ENCODE assay signal across 8 cellular contexts in genomic region chr19:2944403-2944774, GRCh38. TPM values are rescaled to one million over a fixed set of nuclear protein-coding genes. Genes with fewer than 3 reads are reported as not detected.
DNase-seq lines count a peak whose midpoint lies in the region; ATAC-seq and TF ChIP-seq lines count a peak whose summit lies in the region.

No MANE protein-coding gene starts in this region.

- peak overlapping the region; percentile 87 for H3K9ac ChIP-seq in skeletal muscle satellite cell (ENCODE audit: low read depth, low read length)

- H3K27me3 Mint-ChIP-seq in T-helper 17 cell, result no peaks in the 10 kb centered on the region
- H3K27me3 Mint-ChIP-seq in glutamatergic neuron (ENCODE audit: unreplicated experiment), result peaks cover 2% of the 10 kb centered on the region

- H3K27me3 ChIP-seq in skeletal muscle satellite cell (ENCODE audit: control insufficient read depth, insufficient read depth, low read length), result no peaks in the 10 kb centered on the region

- H3K4me1 ChIP-seq in skeletal muscle satellite cell (ENCODE audit: control insufficient read depth, insufficient read depth, low read length), result peaks cover 8% of the 10 kb centered on the region

- TF ChIP-seq CTCF in glutamatergic neuron (IDR thresholded peaks at IDR 0.05; ENCODE audit: partially characterized antibody, unreplicated experiment), result no peak

- peak; percentile 12 for ATAC-seq in GM19452 (IDR thresholded peaks at IDR 0.05; ENCODE audit: unreplicated experiment)
- ATAC-seq in T-helper 17 cell, result no peak
- ATAC-seq in HG03457 (IDR thresholded peaks at IDR 0.05; ENCODE audit: unreplicated experiment), result no peak

- peaks cover 18% of the 10 kb centered on the region for H3K4me1 Mint-ChIP-seq in T-helper 17 cell
- H3K4me1 Mint-ChIP-seq in glutamatergic neuron (ENCODE audit: low read depth, unreplicated experiment), result no peaks in the 10 kb centered on the region

- peak overlapping the region; percentile 94 for H3K4me3 Mint-ChIP-seq in T-helper 17 cell
- peak overlapping the region; percentile 84 for H3K4me3 Mint-ChIP-seq in glutamatergic neuron (ENCODE audit: unreplicated experiment)

- H3K9me3 Mint-ChIP-seq in glutamatergic neuron (ENCODE audit: unreplicated experiment), result peaks cover 9% of the 10 kb centered on the region

- H3K4me2 ChIP-seq in skeletal muscle satellite cell (ENCODE audit: low read length), result peak overlapping the region; percentile 99

- H3K36me3 Mint-ChIP-seq in T-helper 17 cell (ENCODE audit: low read depth) (no peaks in the 10 kb centered on the region), glutamatergic neuron (ENCODE audit: unreplicated experiment) (no peaks in the 10 kb centered on the region)

- H3K4me3 ChIP-seq in skeletal muscle satellite cell (ENCODE audit: low read length), result peak overlapping the region; percentile 84

- H3K9me3 ChIP-seq in T-helper 17 cell (ENCODE audit: control insufficient read depth, low read length, poor library complexity, severe bottlenecking), result no peaks in the 10 kb centered on the region
- no peaks in the 10 kb centered on the region for H3K9me3 ChIP-seq in skeletal muscle satellite cell (replicated peaks; ENCODE audit: low read length)

- H3K36me3 ChIP-seq in skeletal muscle satellite cell (ENCODE audit: insufficient read depth, low read length), result peaks cover 2% of the 10 kb centered on the region

- DNase-seq in T-helper 17 cell, result no peak
- DNase-seq in glutamatergic neuron, result no peak
- DNase-seq in SKM-1 treated with dmso at 0.1 percent for 144 hours (lab: John Stamatoyannopoulos, UW; ENCODE audit: unreplicated experiment), result no peak
- DNase-seq in AML-193 (lab: John Stamatoyannopoulos, UW), result no peak
- DNase-seq in SK-N-DZ (ENCODE audit: low spot score), result no peak

- peak overlapping the region; percentile 89 for H3K27ac Mint-ChIP-seq in T-helper 17 cell
- no peak overlapping the region for H3K27ac Mint-ChIP-seq in glutamatergic neuron (ENCODE audit: unreplicated experiment)

RNA-seq across cellular contexts. Expression of gene ZNF77, which starts 0.4 kb away (rescaled TPM):
- 1 to 10 TPM; 2.7 to 3.0 TPM for total RNA-seq in T-helper 17 cell
- 4.8 TPM for total RNA-seq in glutamatergic neuron (ENCODE audit: unreplicated experiment)
- 3.1 and 5.1 TPM in 2 replicates for total RNA-seq in skeletal muscle satellite cell (2012; rRNA removed)
- 7.0 and 7.5 TPM in 2 replicates for polyA plus RNA-seq in SK-N-DZ (2014; cell fraction: cytosol; rRNA removed)
- 8.0 and 8.9 TPM in 2 replicates for polyA plus RNA-seq in SK-N-DZ (2014; cell fraction: nucleus; rRNA removed)

RNA-seq across cellular contexts. Expression of gene TLE6, which starts 33.0 kb away (rescaled TPM):
- total RNA-seq in T-helper 17 cell (under 1 TPM in 1 of 2 donors, not detected in 1; 0.29 TPM), glutamatergic neuron (ENCODE audit: unreplicated experiment) (not detected)
- total RNA-seq in skeletal muscle satellite cell (2012; rRNA removed), result 0.44 and 0.76 TPM in 2 replicates
- 2.8 and 4.7 TPM in 2 replicates for polyA plus RNA-seq in SK-N-DZ (2014; cell fraction: cytosol; rRNA removed)
- polyA plus RNA-seq in SK-N-DZ (2014; cell fraction: nucleus; rRNA removed), result 5.8 and 6.5 TPM in 2 replicates

RNA-seq across cellular contexts. Expression of gene ZNF57, which starts 43.7 kb away (rescaled TPM):
- total RNA-seq in T-helper 17 cell, result 1 to 10 TPM; 2.0 to 2.6 TPM
- total RNA-seq in glutamatergic neuron (ENCODE audit: unreplicated experiment), result 2.7 TPM
- 5.0 and 5.1 TPM in 2 replicates for total RNA-seq in skeletal muscle satellite cell (2012; rRNA removed)
- 5.2 and 5.3 TPM in 2 replicates for polyA plus RNA-seq in SK-N-DZ (2014; cell fraction: cytosol; rRNA removed)
- 2.6 and 4.0 TPM in 2 replicates for polyA plus RNA-seq in SK-N-DZ (2014; cell fraction: nucleus; rRNA removed)
